32 cellular contexts compared by ENCODE assay signal in the genomic region with DNA sequence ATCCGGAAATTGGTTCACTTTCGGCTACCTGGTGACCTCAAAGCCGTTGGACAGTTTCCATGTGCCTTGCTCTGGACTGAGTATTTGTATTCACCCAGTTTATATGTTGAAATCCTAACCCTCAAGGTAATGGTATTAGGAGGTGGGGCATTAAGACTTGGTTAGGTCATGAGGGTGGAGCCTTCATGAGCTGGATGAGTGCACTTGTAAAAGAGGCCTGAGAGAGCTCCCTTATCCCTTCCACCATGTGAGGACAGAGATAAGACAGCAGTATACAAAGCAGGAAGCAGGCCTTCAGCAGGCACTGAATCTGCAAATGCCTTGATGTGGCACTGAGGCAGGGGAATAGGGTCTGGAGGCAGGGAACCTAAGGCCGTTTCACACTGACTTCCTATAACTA. TPM values are rescaled to one million over a fixed set of nuclear protein-coding genes. Genes with fewer than 3 reads are reported as not detected.
A peak's percentile ranks its signal among the peaks of the same experiment; 100 is the strongest.
DNase-seq lines count a peak whose midpoint lies in the region; ATAC-seq, FAIRE-seq and TF ChIP-seq lines count a peak whose summit lies in the region.
"Had no signal": no experiment of that assay in that cellular context is flagged by ENCODE, and none has a peak within 500 bp of the region (broad histone marks: within the 10 kb centered on the region; RNA-seq: fewer than 3 reads in every experiment).

No MANE protein-coding gene starts in this region.

- H3K36me3 ChIP-seq in PC-3 (ENCODE audit: low read depth, low read length) (no peaks in the 10 kb centered on the region), bronchial epithelial cell (ENCODE audit: control insufficient read depth, insufficient read depth, low read length) (no peaks in the 10 kb centered on the region), mesendoderm (ENCODE audit: control insufficient read depth, insufficient read depth, low read length) (no peaks in the 10 kb centered on the region), small intestine (ENCODE audit: control insufficient read depth in 2 of 2, insufficient read depth in 2 of 2, low read length in 2 of 2) (no peaks in the 10 kb centered on the region), neural progenitor cell (no peaks in the 10 kb centered on the region)
- H3K36me3 ChIP-seq: thyroid gland had no signal

- no peaks in the 10 kb centered on the region for H3K79me1 ChIP-seq in mesendoderm (ENCODE audit: low read length)

- H3K9me3 Mint-ChIP-seq in neural progenitor cell: no peaks in the 10 kb centered on the region
- H3K9me3 Mint-ChIP-seq in naive thymus-derived CD8-positive, alpha-beta T cell: peaks cover 0 to 3% (median 0%) of the 10 kb centered on the region in 9 donors
- H3K9me3 Mint-ChIP-seq: activated naive CD4-positive, alpha-beta T cell treated with anti-CD3 and anti-CD28 coated beads for 36 hours; stimulated activated naive CD8-positive, alpha-beta T cell treated with anti-CD3 and anti-CD28 coated beads, Interleukin-15, amount 100 ng/mL, for 72 hours; T-helper 2 cell treated with Interferon-gamma antibody and Interleukin-4, amounts not matched to agents 5 μg/mL and 100 μg/mL, for 36 hours; WTC11 had no signal

- H2BK120ac ChIP-seq in mesendoderm (ENCODE audit: low read depth, low read length): no peak overlapping the region

- H3K56ac ChIP-seq in mesendoderm (ENCODE audit: low read length): no peak overlapping the region

- DNase-seq in PC-3 (peak; percentile 8), bronchial epithelial cell (ENCODE audit: low read depth) (peak; percentile 47), mesendoderm (peak; percentile 54), small intestine (no peak), mesenteric fat pad (ENCODE audit: low spot score) (no peak), neural progenitor cell (ENCODE audit: low spot score) (no peak)
- no peak for DNase-seq in naive thymus-derived CD8-positive, alpha-beta T cell
- DNase-seq: ACHN; activated CD4-positive, alpha-beta T cell treated with anti-CD3 and anti-CD28 coated beads, Interleukin-2, amount 50 U/mL, for 1 hour; activated CD8-positive, alpha-beta memory T cell treated with anti-CD3 and anti-CD28 coated beads, Interleukin-2, amount 10 ng/mL, durations not matched to agents 7 days and 5 days; activated naive CD4-positive, alpha-beta T cell treated with anti-CD3 and anti-CD28 coated beads for 36 hours; activated T-cell treated with anti-CD3 and anti-CD28 coated beads, Interleukin-2, amount 50 U/mL, for 48 hours; amniotic stem cell; DMS153; effector CD4-positive, alpha-beta T cell; GDM1; head of caudate nucleus; naive B cell; NCI-H1048; NCI-H1694; NCI-H524 treated with DMSO at 0.1 percent for 48 hours; SHP77; stimulated activated CD4-positive, alpha-beta T cell treated with anti-CD3 and anti-CD28 coated beads, Interleukin-1b, Interleukin-23, amount 100 ng/mL, for 48 hours; stimulated activated CD8-positive, alpha-beta memory T cell treated with anti-CD3 and anti-CD28 coated beads, Interleukin-4, amount 100 ng/mL, for 48 hours; stimulated activated naive CD8-positive, alpha-beta T cell treated with anti-CD3 and anti-CD28 coated beads, Interleukin-15, amount 100 ng/mL, for 72 hours; thyroid gland had no signal

- WGBS in mesendoderm (ENCODE audit: extremely low coverage, insufficient coverage, low lambda C conversion rate): no CpG with 5 or more reads among the region's 4 CpGs
- 85 to 92% (median 90%) methylated on average over 4 of the region's 4 CpGs for WGBS in small intestine, 3 donors

- POLR2A ChIA-PET in PC-3 (lab: Charles Lee; ENCODE audit: unreplicated experiment): no interaction called here
- POLR2A ChIA-PET in naive thymus-derived CD8-positive, alpha-beta T cell (lab: Charles Lee): no interaction called here

- H3K4me1 ChIP-seq in PC-3 (ENCODE audit: insufficient read depth, low read length): peaks cover 23% of the 10 kb centered on the region
- no peaks in the 10 kb centered on the region for H3K4me1 ChIP-seq in mesendoderm (ENCODE audit: control insufficient read depth, low read depth, low read length)
- H3K4me1 ChIP-seq in small intestine (ENCODE audit: control insufficient read depth in 2 of 2, insufficient read depth in 1 of 2, low read depth in 1 of 2, low read length in 1 of 2): no peaks in the 10 kb centered on the region
- no peaks in the 10 kb centered on the region for H3K4me1 ChIP-seq in neural progenitor cell

- H2BK15ac ChIP-seq in mesendoderm (replicated peaks; ENCODE audit: low read depth): no peak overlapping the region

- no peaks in the 10 kb centered on the region for H3K27me3 ChIP-seq in PC-3 (ENCODE audit: low read length)
- no peaks in the 10 kb centered on the region for H3K27me3 ChIP-seq in bronchial epithelial cell (ENCODE audit: control insufficient read depth, insufficient read depth, low read length)
- H3K27me3 ChIP-seq in mesendoderm (ENCODE audit: insufficient read depth, low read length, poor library complexity): no peaks in the 10 kb centered on the region
- no peaks in the 10 kb centered on the region for H3K27me3 ChIP-seq in small intestine (ENCODE audit: control insufficient read depth in 2 of 2, insufficient read depth in 2 of 2, low read length in 2 of 2)
- no peaks in the 10 kb centered on the region for H3K27me3 ChIP-seq in neural progenitor cell
- H3K27me3 ChIP-seq: thyroid gland had no signal

- H3F3A ChIP-seq in PC-3 (ENCODE audit: low read length, unreplicated experiment) (no peaks in the 10 kb centered on the region), neural progenitor cell (ENCODE audit: low read depth) (peaks cover under 1% of the 10 kb centered on the region)

- H3K9ac ChIP-seq in PC-3 (ENCODE audit: low read length) (no peak overlapping the region), mesendoderm (ENCODE audit: low read length) (no peak overlapping the region), neural progenitor cell (no peak overlapping the region)

- H3K27ac Mint-ChIP-seq in neural progenitor cell: no peak overlapping the region
- no peak overlapping the region for H3K27ac Mint-ChIP-seq in naive thymus-derived CD8-positive, alpha-beta T cell
- H3K27ac Mint-ChIP-seq: activated CD8-positive, alpha-beta memory T cell treated with anti-CD3 and anti-CD28 coated beads, Interleukin-2, amount 10 ng/mL, durations not matched to agents 7 days and 5 days; activated naive CD4-positive, alpha-beta T cell treated with anti-CD3 and anti-CD28 coated beads for 36 hours; stimulated activated naive CD8-positive, alpha-beta T cell treated with anti-CD3 and anti-CD28 coated beads, Interleukin-15, amount 100 ng/mL, for 72 hours; T-helper 2 cell treated with Interferon-gamma antibody and Interleukin-4, amounts not matched to agents 5 μg/mL and 100 μg/mL, for 36 hours; WTC11 had no signal

- H2BK5ac ChIP-seq in mesendoderm (ENCODE audit: low read length): no peak overlapping the region

- H3K79me2 ChIP-seq in PC-3 (ENCODE audit: low read length) (no peaks in the 10 kb centered on the region), mesendoderm (ENCODE audit: control insufficient read depth, insufficient read depth, low read length) (no peaks in the 10 kb centered on the region), neural progenitor cell (ENCODE audit: low read depth) (no peaks in the 10 kb centered on the region)

- no peak for ATAC-seq in PC-3
- no peak for ATAC-seq in naive thymus-derived CD8-positive, alpha-beta T cell
- ATAC-seq: activated CD8-positive, alpha-beta memory T cell treated with anti-CD3 and anti-CD28 coated beads, Interleukin-2, amount 10 ng/mL, durations not matched to agents 7 days and 5 days; Panc1; stimulated activated naive CD8-positive, alpha-beta T cell treated with anti-CD3 and anti-CD28 coated beads, Interleukin-15, amount 100 ng/mL, for 72 hours; WTC11 had no signal

- no peaks in the 10 kb centered on the region for H3K9me3 ChIP-seq in PC-3 (ENCODE audit: low read length)
- H3K9me3 ChIP-seq in small intestine (ENCODE audit: control insufficient read depth, low read depth): no peaks in the 10 kb centered on the region
- H3K9me3 ChIP-seq in neural progenitor cell (ENCODE audit: low read depth): no peaks in the 10 kb centered on the region
- H3K9me3 ChIP-seq: thyroid gland had no signal

- no peaks in the 10 kb centered on the region for H3K36me3 Mint-ChIP-seq in neural progenitor cell
- peaks cover 0 to 9% (median 1%) of the 10 kb centered on the region in 3 donors for H3K36me3 Mint-ChIP-seq in naive thymus-derived CD8-positive, alpha-beta T cell
- H3K36me3 Mint-ChIP-seq: activated CD8-positive, alpha-beta memory T cell treated with anti-CD3 and anti-CD28 coated beads, Interleukin-2, amount 10 ng/mL, durations not matched to agents 7 days and 5 days; naive B cell; WTC11 had no signal

- H3K27ac ChIP-seq in PC-3 (ENCODE audit: low read length): no peak overlapping the region
- H3K27ac ChIP-seq in mesendoderm (ENCODE audit: low read depth, low read length): no peak overlapping the region
- no peak overlapping the region for H3K27ac ChIP-seq in small intestine (ENCODE audit: low read depth in 1 of 2, low read length in 1 of 2)
- H3K27ac ChIP-seq in neural progenitor cell: no peak overlapping the region
- H3K27ac ChIP-seq: skin epidermis, thyroid gland had no signal

- no peak overlapping the region for H2AK5ac ChIP-seq in mesendoderm (ENCODE audit: low read length)

- H3K4me1 Mint-ChIP-seq in neural progenitor cell: no peaks in the 10 kb centered on the region
- H3K4me1 Mint-ChIP-seq in naive thymus-derived CD8-positive, alpha-beta T cell: peaks cover 1 to 14% (median 10%) of the 10 kb centered on the region in 4 donors

- H4K5ac ChIP-seq in mesendoderm (ENCODE audit: low read length): no peak overlapping the region

- CTCF ChIA-PET in PC-3 (lab: Charles Lee): no interaction called here

- no peak overlapping the region for H3K4me2 ChIP-seq in PC-3 (ENCODE audit: low read length)
- H3K4me2 ChIP-seq in mesendoderm (ENCODE audit: low read length): no peak overlapping the region
- H3K4me2 ChIP-seq in neural progenitor cell: no peak overlapping the region

- FAIRE-seq in bronchial epithelial cell (lab: Jason Lieb, UNC) (no peak), small intestine (lab: Jason Lieb, UNC) (no peak)
- FAIRE-seq: colon had no signal

- BruUV-seq in PC-3 (replicated peaks; lab: Mats Ljungman, UMichigan): no TSS peak

- H3K18ac ChIP-seq in mesendoderm (ENCODE audit: low read length): no peak overlapping the region

- no peak for TF ChIP-seq EP300 in Ishikawa (IDR thresholded peaks at IDR 0.05; ENCODE audit: borderline replicate concordance)

- H3K4me3 Mint-ChIP-seq in neural progenitor cell: no peak overlapping the region
- H3K4me3 Mint-ChIP-seq in naive thymus-derived CD8-positive, alpha-beta T cell: no peak overlapping the region
- H3K4me3 Mint-ChIP-seq: activated CD8-positive, alpha-beta memory T cell treated with anti-CD3 and anti-CD28 coated beads, Interleukin-2, amount 10 ng/mL, durations not matched to agents 7 days and 5 days; activated naive CD4-positive, alpha-beta T cell treated with anti-CD3 and anti-CD28 coated beads for 36 hours; naive B cell; stimulated activated naive CD8-positive, alpha-beta T cell treated with anti-CD3 and anti-CD28 coated beads, Interleukin-15, amount 100 ng/mL, for 72 hours; T-helper 2 cell treated with Interferon-gamma antibody and Interleukin-4, amounts not matched to agents 5 μg/mL and 100 μg/mL, for 36 hours; WTC11 had no signal

- H3K4ac ChIP-seq in mesendoderm (ENCODE audit: low read depth, low read length): no peak overlapping the region

- no peak overlapping the region for H3K4me3 ChIP-seq in PC-3 (ENCODE audit: low read length)
- H3K4me3 ChIP-seq in bronchial epithelial cell (ENCODE audit: low read depth, low read length): no peak overlapping the region
- no peak overlapping the region for H3K4me3 ChIP-seq in mesendoderm (ENCODE audit: low read length)
- no peak overlapping the region for H3K4me3 ChIP-seq in small intestine (ENCODE audit: low read depth in 1 of 2, low read length in 2 of 2)
- H3K4me3 ChIP-seq in neural progenitor cell: no peak overlapping the region
- H3K4me3 ChIP-seq: skin epidermis, thyroid gland had no signal

- TF ChIP-seq RAD21 in Ishikawa (IDR thresholded peaks at IDR 0.05; ENCODE audit: low read depth): no peak

- no peaks in the 10 kb centered on the region for H3K9me2 ChIP-seq in PC-3 (replicated peaks; ENCODE audit: low read length)

- H2AFZ ChIP-seq in PC-3 (ENCODE audit: low read length): no peak overlapping the region
- H2AFZ ChIP-seq in neural progenitor cell (replicated peaks): no peak overlapping the region

- H4K20me1 ChIP-seq in PC-3 (ENCODE audit: low read length) (no peaks in the 10 kb centered on the region), neural progenitor cell (ENCODE audit: low read depth) (no peaks in the 10 kb centered on the region)

- TF ChIP-seq CTCF in PC-3 (conservative IDR thresholded peaks at IDR 0.05; ENCODE audit: low read depth, low read length): no peak
- no peak for TF ChIP-seq CTCF in bronchial epithelial cell (IDR thresholded peaks at IDR 0.05; ENCODE audit: insufficient read depth, low read length, severe bottlenecking)
- no peak for TF ChIP-seq CTCF in neural progenitor cell (IDR thresholded peaks at IDR 0.05)

- intact Hi-C loops in PC-3 (cut with micrococcal nuclease): no loop called here

- H3K27me3 Mint-ChIP-seq in neural progenitor cell (ENCODE audit: insufficient read depth, low read depth): peaks cover 4% of the 10 kb centered on the region
- H3K27me3 Mint-ChIP-seq in naive thymus-derived CD8-positive, alpha-beta T cell: peaks cover 9 to 30% (median 17%) of the 10 kb centered on the region in 5 donors

- H3K23ac ChIP-seq in mesendoderm (ENCODE audit: low read length): no peak overlapping the region

- H4K8ac ChIP-seq in mesendoderm (ENCODE audit: low read depth, low read length): no peak overlapping the region

RNA-seq across cellular contexts. Expression of a gene that starts 5.3 kb away (rescaled TPM):
- total RNA-seq in PC-3 (2014; rRNA removed) (6.0 and 8.6 TPM in 2 replicates), bronchial epithelial cell (3.2 and 4.6 TPM in 2 replicates), mesenteric fat pad (4.8 TPM), neural progenitor cell (ENCODE audit: low replicate concordance) (4.2 and 4.5 TPM in 2 replicates)
- polyA plus RNA-seq in mesendoderm (2013, experiment 1 of 2): 0.95 TPM
- polyA plus RNA-seq in mesendoderm (2013, experiment 2 of 2): 1.3 TPM
- 1 to 10 TPM in 2 of 3 donors, under 1 TPM in 1; 0.89 to 4.3 (median 1.6) TPM for polyA plus RNA-seq in small intestine
- under 1 TPM in 1 of 2 experiments, not detected in 1; 0.05 TPM for total RNA-seq in naive thymus-derived CD8-positive, alpha-beta T cell
- polyA plus RNA-seq in naive thymus-derived CD8-positive, alpha-beta T cell: not detected
- total RNA-seq: activated naive CD4-positive, alpha-beta T cell treated with anti-CD3 and anti-CD28 coated beads for 36 hours had no signal

Comparison
In these comparisons a context has a peak if more than half of its experiments do, and no peak if none do; other contexts are left out.
1. DNase-seq: peak in PC-3 (single experiment), bronchial epithelial cell (single experiment) and mesendoderm (single experiment); none in small intestine (single experiment), mesenteric fat pad (single experiment), neural progenitor cell (single experiment) and naive thymus-derived CD8-positive, alpha-beta T cell (0 of 10).